Comparison of ENCODE assay signal across 20 cellular contexts in genomic region chr17:16281351-16281750, GRCh38.
DNase-seq lines count a peak whose midpoint lies in the region; ATAC-seq and TF ChIP-seq lines count a peak whose summit lies in the region.
"Had no signal": no experiment of that assay in that cellular context is flagged by ENCODE, and none has a peak within 500 bp of the region (broad histone marks: within the 10 kb centered on the region; RNA-seq: fewer than 3 reads in every experiment).

No MANE protein-coding gene starts in this region.

- DNase-seq in EL (peak; percentile 80), PC-3 (peak; percentile 43), choroid plexus epithelial cell (ENCODE audit: low read depth) (peak; percentile 73), non-pigmented ciliary epithelial cell (ENCODE audit: low read depth) (peak; percentile 82), HEK293T (ENCODE audit: extremely low spot score) (no peak), GM23338 (ENCODE audit: low spot score) (no peak), T-helper 17 cell (no peak)
- no peak for DNase-seq in activated CD4-positive, alpha-beta T cell treated with anti-CD3 and anti-CD28 coated beads, Interleukin-2, amount 10 ng/mL, durations not matched to agents 7 days and 5 days
- DNase-seq: activated B cell treated with CpG ODN at 0.5 μM for 24 hours; adrenal gland; H9; naive thymus-derived CD4-positive, alpha-beta T cell; NCI-H1694; NK-92 treated with Interleukin-12 subunit alpha and Interleukin-12 subunit beta, amount 100 ng/mL, for 24 hours; RPMI8226; tibial artery had no signal

- H3K9me3 ChIP-seq in PC-3 (ENCODE audit: low read length) (0 out of 2 replicates have a peak, but pooled peaks cover 6% of the 10 kb centered on the region), T-helper 17 cell (ENCODE audit: control insufficient read depth, low read length, poor library complexity, severe bottlenecking) (no peaks in the 10 kb centered on the region)
- H3K9me3 ChIP-seq: adrenal gland, tibial artery had no signal

- intact Hi-C loops in PC-3 (cut with micrococcal nuclease), result loop anchor here (10.0 kb wide), 1 partner anchor 93 kb away; no protein-coding TSS in a partner anchor

- H4K20me1 ChIP-seq in PC-3 (ENCODE audit: low read length) (no peaks in the 10 kb centered on the region), GM23338 (replicated peaks; ENCODE audit: insufficient read depth) (no peaks in the 10 kb centered on the region; the same call in 1 of the 2 replicates)

- peaks cover 4% of the 10 kb centered on the region for H3F3A ChIP-seq in PC-3 (ENCODE audit: low read length, unreplicated experiment)
- H3F3A ChIP-seq in GM23338 (replicated peaks; ENCODE audit: low read depth), result no peaks in the 10 kb centered on the region

- ATAC-seq in PC-3 (no peak), GM23338 (no peak), T-helper 17 cell (no peak)
- ATAC-seq: naive thymus-derived CD4-positive, alpha-beta T cell; stimulated activated memory B cell treated with anti-CD40 and anti-IgM and Interleukin-4, amounts not matched to agents 10 μg/mL and 1 μg/mL and 100 μg/mL, for 72 hours had no signal

- TF ChIP-seq CTCF in PC-3 (conservative IDR thresholded peaks at IDR 0.05; ENCODE audit: low read depth, low read length) (no peak), choroid plexus epithelial cell (conservative IDR thresholded peaks at IDR 0.05; ENCODE audit: low read depth, low read length) (no peak), GM23338 (conservative IDR thresholded peaks at IDR 0.05; ENCODE audit: low read depth in 2 of 2) (no peak)

- no peak overlapping the region for H3K4me3 Mint-ChIP-seq in activated CD4-positive, alpha-beta T cell treated with anti-CD3 and anti-CD28 coated beads, Interleukin-2, amount 10 ng/mL, durations not matched to agents 7 days and 5 days
- no peak overlapping the region; the same call in 2 of the 3 replicates for H3K4me3 Mint-ChIP-seq in GM23338
- H3K4me3 Mint-ChIP-seq in T-helper 17 cell, result no peak overlapping the region
- H3K4me3 Mint-ChIP-seq: activated B cell treated with CpG ODN at 0.5 μM for 24 hours; H9; naive thymus-derived CD4-positive, alpha-beta T cell; stimulated activated memory B cell treated with anti-CD40 and anti-IgM and Interleukin-4, amounts not matched to agents 10 μg/mL and 1 μg/mL and 100 μg/mL, for 72 hours; T-helper 1 cell treated with Interleukin-12 subunit alpha and Interleukin-12 subunit beta and Interleukin-4 antibody, amounts not matched to agents 30 μg/mL and 1 μg/mL, for 36 hours had no signal

- peaks cover 22% of the 10 kb centered on the region for H3K4me1 Mint-ChIP-seq in activated CD4-positive, alpha-beta T cell treated with anti-CD3 and anti-CD28 coated beads, Interleukin-2, amount 10 ng/mL, durations not matched to agents 7 days and 5 days
- peaks cover 11% of the 10 kb centered on the region for H3K4me1 Mint-ChIP-seq in GM23338
- H3K4me1 Mint-ChIP-seq in T-helper 17 cell, result peaks cover 20% of the 10 kb centered on the region

- H3K4me2 ChIP-seq in PC-3 (ENCODE audit: low read length) (peak overlapping the region; percentile 34; the same call in 1 of the 2 replicates), GM23338 (no peak overlapping the region)
- H3K4me2 ChIP-seq: BLaER1 treated with 17β-estradiol and CSF1 and Interleukin-3, amounts not matched to agents 10 nM and 100 nM had no signal

- peaks cover 11% of the 10 kb centered on the region for H3K9me3 Mint-ChIP-seq in activated CD4-positive, alpha-beta T cell treated with anti-CD3 and anti-CD28 coated beads, Interleukin-2, amount 10 ng/mL, durations not matched to agents 7 days and 5 days
- H3K9me3 Mint-ChIP-seq in GM23338, result peaks cover 18% of the 10 kb centered on the region
- H3K9me3 Mint-ChIP-seq: stimulated activated memory B cell treated with anti-CD40 and anti-IgM and Interleukin-4, amounts not matched to agents 10 μg/mL and 1 μg/mL and 100 μg/mL, for 72 hours had no signal

- H3K27me3 Mint-ChIP-seq in activated CD4-positive, alpha-beta T cell treated with anti-CD3 and anti-CD28 coated beads, Interleukin-2, amount 10 ng/mL, durations not matched to agents 7 days and 5 days, result no peaks in the 10 kb centered on the region
- peaks cover 6% of the 10 kb centered on the region for H3K27me3 Mint-ChIP-seq in GM23338 (ENCODE audit: insufficient read depth, low read depth, poor library complexity)
- H3K27me3 Mint-ChIP-seq in T-helper 17 cell, result no peaks in the 10 kb centered on the region
- H3K27me3 Mint-ChIP-seq: activated B cell treated with CpG ODN at 0.5 μM for 24 hours; naive thymus-derived CD4-positive, alpha-beta T cell; stimulated activated memory B cell treated with anti-CD40 and anti-IgM and Interleukin-4, amounts not matched to agents 10 μg/mL and 1 μg/mL and 100 μg/mL, for 72 hours had no signal

- BruUV-seq in PC-3 (replicated peaks; lab: Mats Ljungman, UMichigan), result no TSS peak

- H3K36me3 ChIP-seq in PC-3 (ENCODE audit: low read depth, low read length) (peaks cover 22% of the 10 kb centered on the region), GM23338 (ENCODE audit: insufficient read depth) (no peaks in the 10 kb centered on the region)
- H3K36me3 ChIP-seq: adrenal gland, tibial artery had no signal

- H3K4me3 ChIP-seq in PC-3 (ENCODE audit: low read length), result no peak overlapping the region
- H3K4me3 ChIP-seq in choroid plexus epithelial cell (ENCODE audit: low read depth, low read length), result no peak overlapping the region
- no peak overlapping the region for H3K4me3 ChIP-seq in GM23338
- H3K4me3 ChIP-seq: adrenal gland; BLaER1 treated with 17β-estradiol and CSF1 and Interleukin-3, amounts not matched to agents 10 nM and 100 nM; tibial artery had no signal

- CTCF ChIA-PET in PC-3 (lab: Charles Lee), result no interaction called here
- CTCF ChIA-PET in activated CD4-positive, alpha-beta T cell treated with anti-CD3 and anti-CD28 coated beads, Interleukin-2, amount 10 ng/mL, durations not matched to agents 7 days and 5 days (lab: Charles Lee), result interaction anchor here (1.7 kb wide), 1 partner anchor 9 kb away, joined by 5 read pairs; no protein-coding TSS in a partner anchor
- CTCF ChIA-PET in HEK293T (lab: Yijun Ruan, JAX), result no interaction called here

- H2AFZ ChIP-seq in PC-3 (ENCODE audit: low read length) (no peak overlapping the region), GM23338 (no peak overlapping the region)
- H2AFZ ChIP-seq: parathyroid adenoma had no signal

- H3K4me1 ChIP-seq in PC-3 (ENCODE audit: insufficient read depth, low read length) (peaks cover 48% of the 10 kb centered on the region), GM23338 (ENCODE audit: insufficient read depth) (peaks cover 3% of the 10 kb centered on the region)
- H3K4me1 ChIP-seq: parathyroid adenoma had no signal

- H3K9me2 ChIP-seq in PC-3 (replicated peaks; ENCODE audit: low read length) (no peaks in the 10 kb centered on the region), GM23338 (ENCODE audit: insufficient read depth) (no peaks in the 10 kb centered on the region)

- H3K36me3 Mint-ChIP-seq in activated CD4-positive, alpha-beta T cell treated with anti-CD3 and anti-CD28 coated beads, Interleukin-2, amount 10 ng/mL, durations not matched to agents 7 days and 5 days (ENCODE audit: low read depth), result peaks cover 33% of the 10 kb centered on the region
- H3K36me3 Mint-ChIP-seq in GM23338 (ENCODE audit: low read depth), result peaks cover 25% of the 10 kb centered on the region
- H3K36me3 Mint-ChIP-seq in T-helper 17 cell (ENCODE audit: low read depth), result no peaks in the 10 kb centered on the region

- H3K27me3 ChIP-seq in PC-3 (ENCODE audit: low read length) (no peaks in the 10 kb centered on the region), GM23338 (ENCODE audit: insufficient read depth) (peaks cover 3% of the 10 kb centered on the region)
- H3K27me3 ChIP-seq: adrenal gland; BLaER1 treated with 17β-estradiol and CSF1 and Interleukin-3, amounts not matched to agents 10 nM and 100 nM; tibial artery had no signal

- H3K9ac ChIP-seq in PC-3 (ENCODE audit: low read length), result no peak overlapping the region
- H3K9ac ChIP-seq: BLaER1 treated with 17β-estradiol and CSF1 and Interleukin-3, amounts not matched to agents 10 nM and 100 nM; parathyroid adenoma had no signal

- H3K79me2 ChIP-seq in PC-3 (ENCODE audit: low read length) (no peaks in the 10 kb centered on the region), GM23338 (replicated peaks; ENCODE audit: insufficient read depth) (no peaks in the 10 kb centered on the region)
- H3K79me2 ChIP-seq: parathyroid adenoma had no signal

- H3K27ac Mint-ChIP-seq in activated CD4-positive, alpha-beta T cell treated with anti-CD3 and anti-CD28 coated beads, Interleukin-2, amount 10 ng/mL, durations not matched to agents 7 days and 5 days, result no peak overlapping the region
- H3K27ac Mint-ChIP-seq in GM23338, result no peak overlapping the region
- no peak overlapping the region for H3K27ac Mint-ChIP-seq in T-helper 17 cell
- H3K27ac Mint-ChIP-seq: activated B cell treated with CpG ODN at 0.5 μM for 24 hours; H9; stimulated activated memory B cell treated with anti-CD40 and anti-IgM and Interleukin-4, amounts not matched to agents 10 μg/mL and 1 μg/mL and 100 μg/mL, for 72 hours; T-helper 1 cell treated with Interleukin-12 subunit alpha and Interleukin-12 subunit beta and Interleukin-4 antibody, amounts not matched to agents 30 μg/mL and 1 μg/mL, for 36 hours had no signal

- POLR2A ChIA-PET in PC-3 (lab: Charles Lee; ENCODE audit: unreplicated experiment) (interaction anchor here (0.7 kb wide), 1 partner anchor 104 kb away, joined by 3 read pairs; no protein-coding TSS in a partner anchor), HEK293T (lab: Yijun Ruan, JAX) (interaction anchor here (2.0 kb wide), 1 partner anchor 64 kb away, joined by 5 read pairs; the partner anchor contains the start of gene PIGL)
- POLR2A ChIA-PET in activated CD4-positive, alpha-beta T cell treated with anti-CD3 and anti-CD28 coated beads, Interleukin-2, amount 10 ng/mL, durations not matched to agents 7 days and 5 days (lab: Charles Lee), result no interaction called here

- H3K27ac ChIP-seq in PC-3 (ENCODE audit: low read length), result no peak overlapping the region
- no peak overlapping the region for H3K27ac ChIP-seq in GM23338 (ENCODE audit: low read depth)
- H3K27ac ChIP-seq: adrenal gland; BLaER1 treated with 17β-estradiol and CSF1 and Interleukin-3, amounts not matched to agents 10 nM and 100 nM; parathyroid adenoma; tibial artery had no signal

TF ChIP-seq in HEK293T, 16 proteins besides CTCF, POLR2A, EP300 and RAD21 (continues in another document):
- TF ChIP-seq CTBP1 (IDR thresholded peaks at IDR 0.05; ENCODE audit: borderline replicate concordance) (no peak), L3MBTL2 (conservative IDR thresholded peaks at IDR 0.05) (no peak)

TF ChIP-seq in GM23338, 12 proteins besides CTCF, POLR2A, EP300 and RAD21 (continues in another document):
- no peak for TF ChIP-seq ETS1 (IDR thresholded peaks at IDR 0.05)
- TF ChIP-seq ZNF114 (CRISPR knock-in tag; IDR thresholded peaks at IDR 0.05), result no peak

Comparison
In these comparisons a context has a peak if more than half of its experiments do, and no peak if none do; other contexts are left out.
1. DNase-seq: peak in EL (single experiment), PC-3 (single experiment), choroid plexus epithelial cell (single experiment) and non-pigmented ciliary epithelial cell (single experiment); none in activated CD4-positive, alpha-beta T cell treated with anti-CD3 and anti-CD28 coated beads, Interleukin-2, amount 10 ng/mL, durations not matched to agents 7 days and 5 days (single experiment), HEK293T (single experiment), GM23338 (single experiment) and T-helper 17 cell (0 of 3).